7 cellular contexts compared by ENCODE assay signal in genomic region chr12:14403711-14404164, GRCh38. TPM values are rescaled to one million over a fixed set of nuclear protein-coding genes. Genes with fewer than 3 reads are reported as not detected.
DNase-seq lines count a peak whose midpoint lies in the region; ATAC-seq and TF ChIP-seq lines count a peak whose summit lies in the region.

No MANE protein-coding gene starts in this region.

- H3K27me3 ChIP-seq in ascending aorta (no peaks in the 10 kb centered on the region), iPS-20b (ENCODE audit: insufficient read depth, low read length) (no peaks in the 10 kb centered on the region), spleen (replicated peaks in 1 of 7) (no peaks in the 10 kb centered on the region)

- TF ChIP-seq CTCF in GM10266 (IDR thresholded peaks at IDR 0.05; ENCODE audit: control insufficient read depth, insufficient read depth, low read depth, missing control alignments) (no peak), ascending aorta (IDR thresholded peaks at IDR 0.05) (no peak), spleen (IDR thresholded peaks at IDR 0.05 in 8 of 11, conservative IDR thresholded peaks at IDR 0.05 in 3 of 11) (no peak)

- ATAC-seq in HG02885 (IDR thresholded peaks at IDR 0.05; ENCODE audit: poor library complexity, unreplicated experiment) = peak; percentile 78

- H3K9me3 ChIP-seq in ascending aorta (peaks cover 0 to 26% of the 10 kb centered on the region in 2 donors), iPS-20b (ENCODE audit: insufficient read depth, low read depth, low read length) (no peaks in the 10 kb centered on the region), spleen (peaks cover 0 to 34% (median 15%) of the 10 kb centered on the region in 8 donors)

- 15 to 23% (median 19%) methylated on average over 1 of the region's 1 CpG for WGBS in spleen, 5 donors

- no peak overlapping the region for H3K4me3 ChIP-seq in ascending aorta
- H3K4me3 ChIP-seq in iPS-20b (ENCODE audit: low read length) = 0 out of 2 replicates have a peak overlapping the region, but pooled peaks have one; percentile 1
- H3K4me3 ChIP-seq in spleen = peak overlapping the region in 1 of 8 donors; percentile 3

- intact Hi-C loops in ascending aorta (cut with DNase I) = loop anchor here (5.0 to 10.0 kb wide), 2 partner anchors 36 to 371 kb away; partner anchors contain the start of gene ATF7IP
- intact Hi-C loops in spleen (cut with DNase I; ENCODE audit: low total_unique reads) = no loop called here

- H3K36me3 ChIP-seq in ascending aorta = no peaks in the 10 kb centered on the region
- H3K36me3 ChIP-seq in iPS-20b (ENCODE audit: insufficient read depth, low read depth, low read length) = no peaks in the 10 kb centered on the region
- peaks cover 0 to 17% (median 0%) of the 10 kb centered on the region in 6 donors for H3K36me3 ChIP-seq in spleen

- H3K4me1 ChIP-seq in ascending aorta (peaks cover 0 to 10% of the 10 kb centered on the region in 2 donors), iPS-20b (ENCODE audit: insufficient read depth, low read length) (peaks cover 32% of the 10 kb centered on the region; the same call in 1 of the 2 replicates), spleen (peaks cover 15 to 100% (median 66%) of the 10 kb centered on the region in 6 donors)

- no peak for TF ChIP-seq POLR2A in spleen (IDR thresholded peaks at IDR 0.05)

- peak overlapping the region; percentile 26 to 44 for H3K27ac ChIP-seq in ascending aorta
- H3K27ac ChIP-seq in iPS-20b (ENCODE audit: low read length) = no peak overlapping the region
- peak overlapping the region in 6 of 8 donors; percentile 3 to 85 (median 66) for H3K27ac ChIP-seq in spleen

- H3K9ac ChIP-seq in iPS-20b (ENCODE audit: low read depth, low read length) = no peak overlapping the region

- DNase-seq in GM10266 (ENCODE audit: extremely low spot score) (peak; percentile 30), NCI-H2171 treated with DMSO at 0.1 percent for 48 hours (lab: John Stamatoyannopoulos, UW) (peak; percentile 91), ascending aorta (ENCODE audit: low spot score in 2 of 2) (peak in 1 of 2 donors; percentile 69), spleen (no peak), KG1 (lab: John Stamatoyannopoulos, UW) (no peak)

RNA-seq across cellular contexts. Expression of gene ATF7IP, which starts 38.3 kb away (rescaled TPM):
- total RNA-seq in ascending aorta (58.2 TPM), spleen (100 to 1,000 TPM in 6 of 7 donors, 10 to 100 TPM in 1; 84.5 to 170 (median 132) TPM)
- polyA plus RNA-seq in spleen = 10 to 100 TPM; 10.2 to 19.2 (median 15.7) TPM

Comparison
In these comparisons a context has a peak if more than half of its experiments do, and no peak if none do; other contexts are left out.
1. DNase-seq: peak in GM10266 (single experiment) and NCI-H2171 treated with DMSO at 0.1 percent for 48 hours (single experiment); none in spleen (single experiment) and KG1 (single experiment).